ENCODE assay signal across 22 cellular contexts in the genomic region with DNA sequence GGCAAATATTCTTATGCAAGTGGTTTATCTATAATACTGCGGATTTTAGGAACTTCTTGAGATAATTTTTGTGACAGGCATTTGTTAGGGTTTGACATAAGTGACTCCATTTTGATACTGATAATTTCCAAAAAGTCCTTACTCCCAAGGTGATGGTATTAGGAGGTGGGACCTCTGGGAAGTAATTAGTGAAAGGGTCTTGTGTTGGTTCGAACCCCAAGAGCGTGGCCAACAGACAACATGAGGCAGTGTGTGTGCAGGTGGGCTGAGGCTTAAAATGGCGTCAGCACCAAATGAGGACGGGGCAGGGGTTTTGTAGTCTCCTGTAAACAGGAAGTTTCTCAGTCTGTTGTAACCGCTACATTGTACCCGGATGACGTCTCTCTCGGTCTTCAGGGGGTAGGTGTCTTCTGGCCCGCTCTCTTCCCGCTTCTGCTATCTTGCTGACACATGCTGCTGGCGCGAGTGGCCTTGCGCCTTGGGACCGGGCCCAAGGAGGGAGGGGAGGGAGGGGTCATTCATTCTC. TPM values are rescaled to one million over a fixed set of nuclear protein-coding genes. Genes with fewer than 3 reads are reported as not detected.
"Had no signal": no experiment of that assay in that cellular context is flagged by ENCODE, and none has a peak within 500 bp of the region (broad histone marks: within the 10 kb centered on the region; RNA-seq: fewer than 3 reads in every experiment).

No MANE protein-coding gene starts in this region.

- DNase-seq: effector CD4-positive, alpha-beta T cell; endodermal cell; erythroblast; foreskin melanocyte; head of caudate nucleus; kidney; left cardiac atrium; left ventricle myocardium inferior; lower lobe of right lung; mesenchymal stem cell; midbrain; small intestine; stimulated activated CD4-positive, alpha-beta T cell treated with anti-CD3 and anti-CD28 coated beads, Interleukin-12 subunit alpha, Interleukin-12 subunit beta, amount 100 ng/mL, for 4 hours; stimulated activated naive CD4-positive, alpha-beta T cell treated with Interleukin-2 at 50 U/mL for 16 hours; trophoblast cell; uterus had no signal

- H3K9me3 ChIP-seq: left ventricle myocardium inferior, lower lobe of right lung, uterus had no signal

- H3K4me3 ChIP-seq: coronary artery, hepatocyte, left ventricle myocardium inferior, lower lobe of right lung, uterus had no signal

- H3K36me3 ChIP-seq: uterus had no signal

- H3K4me2 ChIP-seq: hepatocyte had no signal

- ATAC-seq: left cardiac atrium had no signal

- H2AFZ ChIP-seq: hepatocyte had no signal

- H3K27ac ChIP-seq: coronary artery, hepatocyte, left ventricle myocardium inferior, lower lobe of right lung, uterus had no signal

- FAIRE-seq: endothelial cell of umbilical vein, kidney, small intestine had no signal

- H3K27me3 ChIP-seq: hepatocyte, uterus had no signal

RNA-seq across cellular contexts. Expression of gene OASL, which starts 21.0 kb away (rescaled TPM):
- total RNA-seq: endodermal cell had no signal

RNA-seq across cellular contexts. Expression of gene HNF1A, which starts 39.7 kb away (rescaled TPM):
- total RNA-seq: dermis microvascular lymphatic vessel endothelial cell, endothelial cell of umbilical vein, left cardiac atrium, left ventricle myocardium inferior, osteoblast, pulmonary artery endothelial cell had no signal
- polyA plus RNA-seq: endothelial cell of umbilical vein had no signal
